Comparison of ENCODE assay signal across 8 cellular contexts in the genomic region with DNA sequence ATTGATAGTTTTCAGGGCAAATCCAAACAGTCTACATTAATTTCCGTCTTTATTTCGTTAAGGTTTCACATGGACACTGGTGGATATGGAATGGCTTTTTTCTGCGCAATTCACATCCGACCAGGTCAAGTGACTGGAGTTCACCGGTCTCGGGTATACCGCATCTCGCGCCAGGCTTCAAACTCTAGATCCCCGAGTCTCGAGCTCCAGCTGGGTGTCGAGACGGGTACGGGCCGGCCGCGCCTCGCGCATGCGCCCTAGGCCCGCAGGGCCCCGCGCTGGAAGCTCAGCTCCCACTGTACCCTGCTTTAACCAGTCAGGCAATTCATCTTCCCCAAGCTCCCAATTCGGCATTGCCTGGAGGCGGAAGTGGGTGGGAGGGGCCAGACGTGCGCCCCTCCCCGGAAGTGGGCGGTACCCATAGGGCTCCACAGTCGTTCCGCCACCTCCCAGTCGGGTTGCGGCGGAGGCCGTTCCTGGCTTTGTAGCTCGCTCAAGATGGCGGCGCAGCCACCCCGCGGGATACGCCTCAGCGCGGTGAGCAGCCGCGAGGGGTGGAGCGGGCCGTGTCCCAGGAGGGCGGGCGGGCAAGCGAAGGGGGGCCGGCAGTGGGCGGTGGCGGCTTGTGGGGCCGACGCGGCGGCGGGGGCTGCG.
DNase-seq lines count a peak whose midpoint lies in the region; ATAC-seq and FAIRE-seq lines count a peak whose summit lies in the region.

MORC3 (plus strand) TSS at position 431 of the 654 bp plus-strand sequence; CDS start at position 499, 68 bp downstream.

- H3K27ac Mint-ChIP-seq in effector memory CD8-positive, alpha-beta T cell: peak within 1 kb of the TSS; percentile 97

- FAIRE-seq in HTR-8/SVneo (lab: Jason Lieb, UNC): peak; percentile 98

- H3K27me3 Mint-ChIP-seq in effector memory CD8-positive, alpha-beta T cell: no peaks in the 10 kb centered on the region

- peaks cover 33% of the 10 kb centered on the region for H3K36me3 Mint-ChIP-seq in effector memory CD8-positive, alpha-beta T cell (ENCODE audit: insufficient read depth)

- H3K9me3 Mint-ChIP-seq in effector memory CD8-positive, alpha-beta T cell: no peaks in the 10 kb centered on the region

- ATAC-seq in GM21367 (IDR thresholded peaks at IDR 0.05; ENCODE audit: unreplicated experiment): peak; percentile 85
- peak; percentile 85 for ATAC-seq in effector memory CD8-positive, alpha-beta T cell (replicated peaks)

- DNase-seq in COR-L47 (lab: John Stamatoyannopoulos, UW): peak; percentile 98
- DNase-seq in HTR-8/SVneo (ENCODE audit: insufficient read length, low spot score): peak; percentile 99
- peak; percentile 97 for DNase-seq in NOMO-1 treated with dmso at 0.1 percent for 144 hours (lab: John Stamatoyannopoulos, UW; ENCODE audit: unreplicated experiment)
- DNase-seq in activated CD8-positive, alpha-beta memory T cell treated with anti-CD3 and anti-CD28 coated beads for 48 hours (ENCODE audit: low read depth in 2 of 3, low spot score in 2 of 3): peak; percentile 91 to 99 (median 96)
- peak; percentile 94 to 95 (median 95) for DNase-seq in effector memory CD8-positive, alpha-beta T cell
- DNase-seq in medulla oblongata (ENCODE audit: extremely low spot score): peak; percentile 99
- DNase-seq in stimulated activated CD8-positive, alpha-beta memory T cell treated with anti-CD3 and anti-CD28 coated beads, Interleukin-12 subunit alpha, Interleukin-12 subunit beta, amount 100 ng/mL, for 1 hour (ENCODE audit: low read depth): peak; percentile 95

- H3K4me1 Mint-ChIP-seq in effector memory CD8-positive, alpha-beta T cell (ENCODE audit: low read depth in 2 of 2): peaks cover 28 to 38% of the 10 kb centered on the region in 2 donors

- H3K4me3 Mint-ChIP-seq in effector memory CD8-positive, alpha-beta T cell: peak within 1 kb of the TSS; percentile 94 to 96

Comparison
In these comparisons a context has a peak if more than half of its experiments do, and no peak if none do; other contexts are left out.
1. Peak in every context shown above with its lines: DNase-seq and ATAC-seq.